Comparison of ENCODE assay signal across 1 cellular context in genomic region chr4:173194175-173194574, GRCh38.
TF ChIP-seq lines count a peak whose summit lies in the region.

No MANE protein-coding gene starts in this region.

TF ChIP-seq in WTC11, 78 proteins besides CTCF, POLR2A, EP300 and RAD21 (continued from another document):
- TF ChIP-seq JAZF1 (CRISPR knock-in tag; IDR thresholded peaks at IDR 0.05), result no peak
- no peak for TF ChIP-seq ZNF671 (CRISPR knock-in tag; IDR thresholded peaks at IDR 0.05)
